Comparison of ENCODE assay signal across 25 cellular contexts in genomic region chr9:71754151-71754550, GRCh38.
"Had no signal": no experiment of that assay in that cellular context is flagged by ENCODE, and none has a peak within 500 bp of the region (broad histone marks: within the 10 kb centered on the region; RNA-seq: fewer than 3 reads in every experiment).

No MANE protein-coding gene starts in this region.

- DNase-seq: activated CD8-positive, alpha-beta memory T cell treated with anti-CD3 and anti-CD28 coated beads, Interleukin-2, amount 10 ng/mL, durations not matched to agents 7 days and 5 days; activated CD8-positive, alpha-beta T cell treated with anti-CD3 and anti-CD28 coated beads, Interleukin-2, amount 10 ng/mL, durations not matched to agents 7 days and 5 days; activated T-cell treated with anti-CD3 and anti-CD28 coated beads, Interleukin-2, amount 50 U/mL, for 48 hours; brain microvascular endothelial cell; caudate nucleus; cortex of kidney; foreskin fibroblast; heart right ventricle; left ventricle myocardium inferior; mucosa of descending colon; nucleus accumbens; psoas muscle; stimulated activated CD4-positive, alpha-beta T cell treated with anti-CD3 and anti-CD28 coated beads, Interleukin-15, amount 100 ng/mL, for 24 hours; stimulated activated CD4-positive, alpha-beta T cell treated with anti-CD3 and anti-CD28 coated beads, Interleukin-2, amount 100 ng/mL, for 24 hours; stimulated activated naive B cell treated with anti-CD40 and anti-IgM and Interleukin-4, amounts not matched to agents 10 μg/mL and 1 μg/mL and 100 μg/mL, for 72 hours; stomach; T-helper 2 cell; tibial artery; upper lobe of right lung had no signal

- H3K4me3 Mint-ChIP-seq: activated CD8-positive, alpha-beta memory T cell treated with anti-CD3 and anti-CD28 coated beads, Interleukin-2, amount 10 ng/mL, durations not matched to agents 7 days and 5 days; activated CD8-positive, alpha-beta T cell treated with anti-CD3 and anti-CD28 coated beads, Interleukin-2, amount 10 ng/mL, durations not matched to agents 7 days and 5 days; nephron; stimulated activated naive B cell treated with anti-CD40 and anti-IgM and Interleukin-4, amounts not matched to agents 10 μg/mL and 1 μg/mL and 100 μg/mL, for 72 hours had no signal

- H3K4me3 ChIP-seq: ascending aorta, heart right ventricle, left ventricle myocardium inferior, lung, mucosa of descending colon, psoas muscle, stomach, tibial artery, upper lobe of right lung had no signal

- H3K27ac ChIP-seq: ascending aorta, brain microvascular endothelial cell, heart right ventricle, left ventricle myocardium inferior, parathyroid adenoma, psoas muscle, stomach, tibial artery, upper lobe of right lung had no signal

- H3K9ac ChIP-seq: parathyroid adenoma had no signal

- H2AFZ ChIP-seq: parathyroid adenoma had no signal

- H3K9me3 Mint-ChIP-seq: activated naive CD4-positive, alpha-beta T cell treated with anti-CD3 and anti-CD28 coated beads, Interleukin-2, amount 50 U/mL, for 72 hours; activated T-helper 2 cell treated with anti-CD3 and anti-CD28 coated beads, Interferon-gamma antibody, Interleukin-2, Interleukin-4, amounts not matched to agents 10 μg/mL and 5 μg/mL and 100 μg/mL, durations not matched to agents 14 hours and 24 hours and 36 hours; nephron; stimulated activated naive B cell treated with anti-CD40 and anti-IgM and Interleukin-4, amounts not matched to agents 10 μg/mL and 1 μg/mL and 100 μg/mL, for 72 hours had no signal

- H3K36me3 ChIP-seq: ascending aorta, brain microvascular endothelial cell, tibial artery had no signal

- H3K27me3 ChIP-seq: ascending aorta, brain microvascular endothelial cell, heart right ventricle, stomach, tibial artery, upper lobe of right lung had no signal

- H3K27ac Mint-ChIP-seq: activated CD8-positive, alpha-beta memory T cell treated with anti-CD3 and anti-CD28 coated beads, Interleukin-2, amount 10 ng/mL, durations not matched to agents 7 days and 5 days; activated CD8-positive, alpha-beta T cell treated with anti-CD3 and anti-CD28 coated beads, Interleukin-2, amount 10 ng/mL, durations not matched to agents 7 days and 5 days; activated naive CD4-positive, alpha-beta T cell treated with anti-CD3 and anti-CD28 coated beads, Interleukin-2, amount 50 U/mL, for 72 hours; activated T-helper 2 cell treated with anti-CD3 and anti-CD28 coated beads, Interferon-gamma antibody, Interleukin-2, Interleukin-4, amounts not matched to agents 10 μg/mL and 5 μg/mL and 100 μg/mL, durations not matched to agents 14 hours and 24 hours and 36 hours; nephron; stimulated activated naive B cell treated with anti-CD40 and anti-IgM and Interleukin-4, amounts not matched to agents 10 μg/mL and 1 μg/mL and 100 μg/mL, for 72 hours had no signal

- H3K9me3 ChIP-seq: ascending aorta, heart right ventricle, left ventricle myocardium inferior, mucosa of descending colon, psoas muscle, stomach, tibial artery, upper lobe of right lung had no signal

- H3K27me3 Mint-ChIP-seq: activated CD8-positive, alpha-beta memory T cell treated with anti-CD3 and anti-CD28 coated beads, Interleukin-2, amount 10 ng/mL, durations not matched to agents 7 days and 5 days; stimulated activated naive B cell treated with anti-CD40 and anti-IgM and Interleukin-4, amounts not matched to agents 10 μg/mL and 1 μg/mL and 100 μg/mL, for 72 hours had no signal
